ENCODE assay signal across 10 cellular contexts in genomic region chr17:67422887-67423286, GRCh38. TPM values are rescaled to one million over a fixed set of nuclear protein-coding genes. Genes with fewer than 3 reads are reported as not detected.
A peak's percentile ranks its signal among the peaks of the same experiment; 100 is the strongest.
DNase-seq lines count a peak whose midpoint lies in the region; ATAC-seq and TF ChIP-seq lines count a peak whose summit lies in the region.
"Had no signal": no experiment of that assay in that cellular context is flagged by ENCODE, and none has a peak within 500 bp of the region (broad histone marks: within the 10 kb centered on the region; RNA-seq: fewer than 3 reads in every experiment).

No MANE protein-coding gene starts in this region.

- POLR2A ChIA-PET in CD8-positive, alpha-beta memory T cell (lab: Charles Lee): interaction anchor here (0.9 to 2.9 kb wide), 4 partner anchors 8 to 30 kb away, joined by 3 to 18 read pairs (median 5); no protein-coding TSS in a partner anchor
- POLR2A ChIA-PET in PC-9 (lab: Charles Lee; ENCODE audit: unreplicated experiment): interaction anchor here (0.5 kb wide), 1 partner anchor 9 kb away, joined by 3 read pairs; no protein-coding TSS in a partner anchor

- peaks cover 4 to 24% (median 9%) of the 10 kb centered on the region in 3 donors for H3K36me3 Mint-ChIP-seq in CD8-positive, alpha-beta memory T cell
- H3K36me3 Mint-ChIP-seq in neural progenitor cell: peaks cover 6% of the 10 kb centered on the region

- no peaks in the 10 kb centered on the region for H3K9me3 Mint-ChIP-seq in CD8-positive, alpha-beta memory T cell
- no peaks in the 10 kb centered on the region for H3K9me3 Mint-ChIP-seq in neural progenitor cell

- intact Hi-C loops in PC-9 (cut with micrococcal nuclease; ENCODE audit: unreplicated experiment): loop anchor here (1.0 to 2.0 kb wide), 3 partner anchors 8 to 32 kb away; no protein-coding TSS in a partner anchor

- CTCF ChIA-PET in CD8-positive, alpha-beta memory T cell (lab: Charles Lee): interaction anchor here (1.3 to 5.2 kb wide), 6 partner anchors 11 to 52 kb away, joined by 6 to 20 read pairs (median 8); no protein-coding TSS in a partner anchor
- CTCF ChIA-PET in PC-9 (lab: Charles Lee): no interaction called here

- TF ChIP-seq CTCF in PC-9 (conservative IDR thresholded peaks at IDR 0.05): no peak
- TF ChIP-seq CTCF in neural progenitor cell (IDR thresholded peaks at IDR 0.05): no peak

- H3K27me3 ChIP-seq in CD8-positive, alpha-beta memory T cell (ENCODE audit: insufficient read depth, low read length, poor library complexity, severe bottlenecking): no peaks in the 10 kb centered on the region
- H3K27me3 ChIP-seq in PC-9 (ENCODE audit: insufficient read depth, low read depth) (no peaks in the 10 kb centered on the region), neural progenitor cell (no peaks in the 10 kb centered on the region)
- H3K27me3 ChIP-seq in effector memory CD4-positive, alpha-beta T cell (replicated peaks; ENCODE audit: control insufficient read depth, insufficient read depth, low read length, poor library complexity, severe bottlenecking): no peaks in the 10 kb centered on the region

- peaks cover 77 to 94% (median 86%) of the 10 kb centered on the region in 3 donors for H3K4me1 Mint-ChIP-seq in CD8-positive, alpha-beta memory T cell
- peaks cover 10% of the 10 kb centered on the region for H3K4me1 Mint-ChIP-seq in neural progenitor cell

- BruUV-seq in PC-9 (replicated peaks; lab: Mats Ljungman, UMichigan): no TSS peak

- H3K36me3 ChIP-seq in CD8-positive, alpha-beta memory T cell (ENCODE audit: insufficient read depth, low read length): no peaks in the 10 kb centered on the region
- H3K36me3 ChIP-seq in PC-9 (ENCODE audit: low read depth) (no peaks in the 10 kb centered on the region), neural progenitor cell (no peaks in the 10 kb centered on the region)
- H3K36me3 ChIP-seq in effector memory CD4-positive, alpha-beta T cell (ENCODE audit: control insufficient read depth, insufficient read depth, low read length): no peaks in the 10 kb centered on the region
- H3K36me3 ChIP-seq: lower lobe of right lung had no signal

- no peak overlapping the region for H3K9ac ChIP-seq in neural progenitor cell

- no peak overlapping the region for H3K4me3 ChIP-seq in CD8-positive, alpha-beta memory T cell (ENCODE audit: low read length)
- no peak overlapping the region for H3K4me3 ChIP-seq in PC-9
- H3K4me3 ChIP-seq in effector memory CD4-positive, alpha-beta T cell (ENCODE audit: insufficient read depth, low read depth, low read length, poor library complexity, severe bottlenecking): no peak overlapping the region
- no peak overlapping the region for H3K4me3 ChIP-seq in neural progenitor cell
- H3K4me3 ChIP-seq: lower lobe of right lung had no signal

- peaks cover 73% of the 10 kb centered on the region for H3K4me1 ChIP-seq in CD8-positive, alpha-beta memory T cell (ENCODE audit: insufficient read depth, low read length)
- peaks cover 22% of the 10 kb centered on the region for H3K4me1 ChIP-seq in PC-9 (replicated peaks; ENCODE audit: insufficient read depth)
- H3K4me1 ChIP-seq in effector memory CD4-positive, alpha-beta T cell (ENCODE audit: control insufficient read depth, insufficient read depth, low read length, poor library complexity, severe bottlenecking): peaks cover 33% of the 10 kb centered on the region
- no peaks in the 10 kb centered on the region for H3K4me1 ChIP-seq in neural progenitor cell

- 0 out of 2 replicates have a peak, but pooled peaks cover 6% of the 10 kb centered on the region for H3K79me2 ChIP-seq in PC-9 (ENCODE audit: low read depth)
- no peaks in the 10 kb centered on the region for H3K79me2 ChIP-seq in neural progenitor cell (ENCODE audit: low read depth)

- no peak for ATAC-seq in GM19467 (IDR thresholded peaks at IDR 0.05; ENCODE audit: unreplicated experiment)
- ATAC-seq: lower lobe of right lung had no signal

- H3K4me3 Mint-ChIP-seq in CD8-positive, alpha-beta memory T cell: peak overlapping the region in 5 of 7 donors; percentile 29 to 71 (median 52)
- no peak overlapping the region for H3K4me3 Mint-ChIP-seq in neural progenitor cell

- H3K9me2 ChIP-seq in PC-9 (ENCODE audit: insufficient read depth): no peaks in the 10 kb centered on the region

- H4K20me1 ChIP-seq in PC-9 (ENCODE audit: insufficient read depth) (no peaks in the 10 kb centered on the region), neural progenitor cell (ENCODE audit: low read depth) (no peaks in the 10 kb centered on the region)

- H3K27ac ChIP-seq in CD8-positive, alpha-beta memory T cell (ENCODE audit: low read depth, low read length): peak overlapping the region; percentile 49
- peak overlapping the region; percentile 93 for H3K27ac ChIP-seq in PC-9
- peak overlapping the region; percentile 82 for H3K27ac ChIP-seq in effector memory CD4-positive, alpha-beta T cell (ENCODE audit: insufficient read depth, low read length, poor library complexity, severe bottlenecking)
- H3K27ac ChIP-seq in neural progenitor cell: no peak overlapping the region

- no peaks in the 10 kb centered on the region for H3K27me3 Mint-ChIP-seq in CD8-positive, alpha-beta memory T cell
- no peaks in the 10 kb centered on the region for H3K27me3 Mint-ChIP-seq in neural progenitor cell (ENCODE audit: insufficient read depth, low read depth)

- H3F3A ChIP-seq in PC-9 (ENCODE audit: insufficient read depth, low read depth) (peaks cover 23% of the 10 kb centered on the region), neural progenitor cell (ENCODE audit: low read depth) (no peaks in the 10 kb centered on the region)

- peak overlapping the region; percentile 43 for H3K4me2 ChIP-seq in PC-9
- no peak overlapping the region for H3K4me2 ChIP-seq in neural progenitor cell

- H2AFZ ChIP-seq in PC-9: no peak overlapping the region
- no peak overlapping the region for H2AFZ ChIP-seq in neural progenitor cell (replicated peaks)

- H3K27ac Mint-ChIP-seq in CD8-positive, alpha-beta memory T cell: peak overlapping the region; percentile 89 to 99 (median 96)
- H3K27ac Mint-ChIP-seq in neural progenitor cell: peak overlapping the region; percentile 66

- no peak for DNase-seq in CD8-positive, alpha-beta memory T cell
- no peak for DNase-seq in PC-9
- no peak for DNase-seq in effector memory CD4-positive, alpha-beta T cell
- DNase-seq in neural progenitor cell (ENCODE audit: low spot score): no peak
- DNase-seq in DMS53 treated with DMSO at 0.1 percent for 48 hours (lab: John Stamatoyannopoulos, UW; ENCODE audit: unreplicated experiment): no peak
- DNase-seq in Kasumi-1 (lab: John Stamatoyannopoulos, UW): no peak
- DNase-seq: lower lobe of right lung, NCI-H1417 treated with DMSO at 0.1 percent for 48 hours, SW 1271 had no signal

- no peaks in the 10 kb centered on the region for H3K9me3 ChIP-seq in CD8-positive, alpha-beta memory T cell (ENCODE audit: low read length)
- H3K9me3 ChIP-seq in PC-9 (ENCODE audit: insufficient read depth, low read depth): no peaks in the 10 kb centered on the region; the same call in 1 of the 2 replicates
- no peaks in the 10 kb centered on the region for H3K9me3 ChIP-seq in effector memory CD4-positive, alpha-beta T cell (ENCODE audit: control insufficient read depth, low read length)
- no peaks in the 10 kb centered on the region for H3K9me3 ChIP-seq in neural progenitor cell (ENCODE audit: low read depth)
- H3K9me3 ChIP-seq: lower lobe of right lung had no signal

RNA-seq across cellular contexts. Expression of gene PITPNC1, which starts 45.8 kb away (rescaled TPM):
- total RNA-seq in CD8-positive, alpha-beta memory T cell: 10 to 100 TPM; 43.1 to 45.1 TPM
- polyA plus RNA-seq in CD8-positive, alpha-beta memory T cell: 163 TPM
- total RNA-seq in PC-9 (2021) (6.0 and 7.1 TPM in 2 replicates), neural progenitor cell (ENCODE audit: low replicate concordance) (8.1 and 10.4 TPM in 2 replicates)

RNA-seq across cellular contexts. Expression of gene PSMD12, which starts 56.5 kb away (rescaled TPM):
- 10 to 100 TPM; 91.1 to 94.2 TPM for total RNA-seq in CD8-positive, alpha-beta memory T cell
- 40.2 TPM for polyA plus RNA-seq in CD8-positive, alpha-beta memory T cell
- total RNA-seq in PC-9 (2021) (46.8 and 80.5 TPM in 2 replicates), neural progenitor cell (ENCODE audit: low replicate concordance) (26.7 and 39.7 TPM in 2 replicates)
